ENCODE assay signal across 9 cellular contexts in genomic region chr6:169723991-169724553, GRCh38. TPM values are rescaled to one million over a fixed set of nuclear protein-coding genes. Genes with fewer than 3 reads are reported as not detected.
A peak's percentile ranks its signal among the peaks of the same experiment; 100 is the strongest.
DNase-seq lines count a peak whose midpoint lies in the region; ATAC-seq, FAIRE-seq and TF ChIP-seq lines count a peak whose summit lies in the region.
"Had no signal": no experiment of that assay in that cellular context is flagged by ENCODE, and none has a peak within 500 bp of the region (broad histone marks: within the 10 kb centered on the region; RNA-seq: fewer than 3 reads in every experiment).

Gene PHF10, minus strand, starts transcription at chr6:169724500. Its CDS starts 569 bp downstream, at chr6:169723931.

- peak within 1 kb of the TSS; percentile 81 for H2AFZ ChIP-seq in keratinocyte (ENCODE audit: control insufficient read depth, low read length)

- peak within 1 kb of the TSS; percentile 93 to 99 (median 96) for H3K27ac Mint-ChIP-seq in CD4-positive, CD25-positive, alpha-beta regulatory T cell

- H3K4me2 ChIP-seq in keratinocyte (ENCODE audit: control insufficient read depth, extremely low read depth, insufficient read depth, low read depth, low read length): peak within 1 kb of the TSS; percentile 99

- ATAC-seq in CD4-positive, CD25-positive, alpha-beta regulatory T cell (ENCODE audit: low read depth in 2 of 2): peak; percentile 48 to 50
- ATAC-seq in GM19395 (IDR thresholded peaks at IDR 0.05; ENCODE audit: unreplicated experiment) (peak; percentile 39), HG03460 (IDR thresholded peaks at IDR 0.05; ENCODE audit: unreplicated experiment) (peak; percentile 40)

- peak within 1 kb of the TSS; percentile 92 to 96 (median 94) for H3K4me3 Mint-ChIP-seq in CD4-positive, CD25-positive, alpha-beta regulatory T cell

- peaks cover 5% of the 10 kb centered on the region for H3K36me3 Mint-ChIP-seq in CD4-positive, CD25-positive, alpha-beta regulatory T cell

- H3K9me3 Mint-ChIP-seq in CD4-positive, CD25-positive, alpha-beta regulatory T cell: no peaks in the 10 kb centered on the region

- H3K4me3 ChIP-seq in CD4-positive, CD25-positive, alpha-beta regulatory T cell (ENCODE audit: low read depth, low read length): peak within 1 kb of the TSS; percentile 98
- peak within 1 kb of the TSS; percentile 64 for H3K4me3 ChIP-seq in bronchial epithelial cell (ENCODE audit: low read depth, low read length)
- H3K4me3 ChIP-seq in keratinocyte (ENCODE audit: control insufficient read depth in 2 of 3, extremely low read depth in 1 of 3, insufficient read depth in 2 of 3, low read depth in 1 of 3, low read length in 3 of 3): peak within 1 kb of the TSS; percentile 52 to 90 (median 87)

- FAIRE-seq in bronchial epithelial cell (lab: Jason Lieb, UNC): no peak
- no peak for FAIRE-seq in keratinocyte (lab: Jason Lieb, UNC)
- FAIRE-seq in D721Med (lab: Jason Lieb, UNC): no peak
- FAIRE-seq: TTC549 had no signal

- peak within 1 kb of the TSS; percentile 80 for H3K9ac ChIP-seq in keratinocyte (ENCODE audit: control insufficient read depth, extremely low read depth, insufficient read depth, low read length)

- peaks cover 4% of the 10 kb centered on the region for H3K27me3 Mint-ChIP-seq in CD4-positive, CD25-positive, alpha-beta regulatory T cell

- peak within 1 kb of the TSS; percentile 85 for H3K27ac ChIP-seq in CD4-positive, CD25-positive, alpha-beta regulatory T cell (ENCODE audit: insufficient read depth, low read length, poor library complexity, severe bottlenecking)
- peak within 1 kb of the TSS; percentile 80 for H3K27ac ChIP-seq in keratinocyte (ENCODE audit: control insufficient read depth, insufficient read depth, low read length)

- DNase-seq in CD4-positive, CD25-positive, alpha-beta regulatory T cell: peak; percentile 38 to 48 (median 46)
- peak; percentile 34 for DNase-seq in T-helper 22 cell (ENCODE audit: low read depth)
- no peak for DNase-seq in bronchial epithelial cell (ENCODE audit: low read depth)
- DNase-seq in keratinocyte (ENCODE audit: low read depth, low spot score): no peak
- peak; percentile 49 for DNase-seq in stimulated activated CD4-positive, alpha-beta T cell treated with anti-CD3 and anti-CD28 coated beads, Interleukin-12 subunit alpha, Interleukin-12 subunit beta, amount 100 ng/mL, for 4 hours
- no peak for DNase-seq in D721Med (ENCODE audit: insufficient read length, low spot score)

- H3K9me3 ChIP-seq in CD4-positive, CD25-positive, alpha-beta regulatory T cell (ENCODE audit: control insufficient read depth in 2 of 2, low read length in 2 of 2): no peaks in the 10 kb centered on the region
- no peaks in the 10 kb centered on the region for H3K9me3 ChIP-seq in keratinocyte (ENCODE audit: control insufficient read depth, low read depth, low read length)

- dilution Hi-C loops in keratinocyte (cut with MboI; ENCODE audit: extremely low pct_ligation_motif_present, low sequenced_read_pairs): no loop called here

- H3K27me3 ChIP-seq in CD4-positive, CD25-positive, alpha-beta regulatory T cell (ENCODE audit: control insufficient read depth, insufficient read depth, low read length): no peaks in the 10 kb centered on the region
- H3K27me3 ChIP-seq in bronchial epithelial cell (ENCODE audit: control insufficient read depth, insufficient read depth, low read length) (no peaks in the 10 kb centered on the region), keratinocyte (ENCODE audit: control insufficient read depth, extremely low read depth, insufficient read depth, low read length) (no peaks in the 10 kb centered on the region)

- H3K79me2 ChIP-seq in keratinocyte (ENCODE audit: control insufficient read depth, insufficient read depth, low read length): peaks cover 24% of the 10 kb centered on the region

- H3K4me1 Mint-ChIP-seq in CD4-positive, CD25-positive, alpha-beta regulatory T cell: peaks cover 24 to 56% (median 42%) of the 10 kb centered on the region in 4 donors

- H3K4me1 ChIP-seq in CD4-positive, CD25-positive, alpha-beta regulatory T cell (ENCODE audit: control insufficient read depth, insufficient read depth, low read length, poor library complexity, severe bottlenecking): peaks cover 39% of the 10 kb centered on the region
- peaks cover 19% of the 10 kb centered on the region for H3K4me1 ChIP-seq in keratinocyte (ENCODE audit: control insufficient read depth, extremely low read depth, insufficient read depth, low read length)

- peaks cover 2% of the 10 kb centered on the region for H4K20me1 ChIP-seq in keratinocyte (ENCODE audit: control insufficient read depth, extremely low read depth, insufficient read depth, low read length)

- peaks cover 4% of the 10 kb centered on the region for H3K36me3 ChIP-seq in CD4-positive, CD25-positive, alpha-beta regulatory T cell (ENCODE audit: control insufficient read depth, insufficient read depth, low read length)
- H3K36me3 ChIP-seq in bronchial epithelial cell (ENCODE audit: control insufficient read depth, insufficient read depth, low read length) (no peaks in the 10 kb centered on the region), keratinocyte (ENCODE audit: control insufficient read depth in 2 of 2, extremely low read depth in 1 of 2, insufficient read depth in 2 of 2, low read length in 2 of 2) (no peaks in the 10 kb centered on the region)

- TF ChIP-seq CTCF in bronchial epithelial cell (IDR thresholded peaks at IDR 0.05; ENCODE audit: insufficient read depth, low read length, severe bottlenecking) (no peak), keratinocyte (optimal IDR thresholded peaks at IDR 0.05 in 1 of 3, IDR thresholded peaks at IDR 0.05 in 1 of 3, conservative IDR thresholded peaks at IDR 0.05 in 1 of 3; ENCODE audit: extremely low read depth in 1 of 3, insufficient read depth in 2 of 3, low read length in 3 of 3) (no peak), D721Med (IDR thresholded peaks at IDR 0.05; ENCODE audit: insufficient read depth, missing control alignments) (no peak)

- no peaks in the 10 kb centered on the region for H3K9me1 ChIP-seq in keratinocyte (ENCODE audit: control insufficient read depth, extremely low read depth, insufficient read depth, low read length)

RNA-seq across cellular contexts. Expression of gene PHF10, which starts in this region (rescaled TPM):
- 69.6 TPM for total RNA-seq in CD4-positive, CD25-positive, alpha-beta regulatory T cell
- 10 to 100 TPM; 18.6 to 25.9 (median 20.2) TPM for polyA plus RNA-seq in CD4-positive, CD25-positive, alpha-beta regulatory T cell
- total RNA-seq in bronchial epithelial cell: 13.4 and 14.0 TPM in 2 replicates
- 5.9 to 14.5 TPM (median 13.4 TPM) in 3 replicates for polyA plus RNA-seq in keratinocyte
- 14.1 TPM for polyA plus RNA-seq in keratinocyte (2011; ENCODE audit: low read depth)
- 6.2 and 14.0 TPM in 2 replicates for polyA plus RNA-seq in keratinocyte (2011; cell fraction: cytosol; rRNA removed)
- polyA plus RNA-seq in keratinocyte (2011; cell fraction: nucleus; rRNA removed): 18.2 and 20.3 TPM in 2 replicates
- 14.3 and 16.6 TPM in 2 replicates for polyA plus RNA-seq in keratinocyte (2012; ENCODE audit: low replicate concordance)
- 1.8 to 11.0 TPM (median 2.5 TPM) in 3 replicates for polyA minus RNA-seq in keratinocyte
- polyA minus RNA-seq in keratinocyte (2011; cell fraction: cytosol; rRNA and poly(A)+ RNA removed): 3.6 TPM
- polyA minus RNA-seq in keratinocyte (2011; cell fraction: nucleus; rRNA and poly(A)+ RNA removed): 3.3 and 6.0 TPM in 2 replicates

Comparison
In these comparisons a context has a peak if more than half of its experiments do, and no peak if none do; other contexts are left out.
1. DNase-seq: peak in CD4-positive, CD25-positive, alpha-beta regulatory T cell (3 of 3), T-helper 22 cell (single experiment) and stimulated activated CD4-positive, alpha-beta T cell treated with anti-CD3 and anti-CD28 coated beads, Interleukin-12 subunit alpha, Interleukin-12 subunit beta, amount 100 ng/mL, for 4 hours (single experiment); none in bronchial epithelial cell (single experiment), keratinocyte (single experiment) and D721Med (single experiment).
2. Peak in every context shown above with its lines, with median percentiles within 50 percentile points of each other: ATAC-seq and H3K4me3 ChIP-seq.